ENCODE assay signal across 20 cellular contexts in the genomic region with DNA sequence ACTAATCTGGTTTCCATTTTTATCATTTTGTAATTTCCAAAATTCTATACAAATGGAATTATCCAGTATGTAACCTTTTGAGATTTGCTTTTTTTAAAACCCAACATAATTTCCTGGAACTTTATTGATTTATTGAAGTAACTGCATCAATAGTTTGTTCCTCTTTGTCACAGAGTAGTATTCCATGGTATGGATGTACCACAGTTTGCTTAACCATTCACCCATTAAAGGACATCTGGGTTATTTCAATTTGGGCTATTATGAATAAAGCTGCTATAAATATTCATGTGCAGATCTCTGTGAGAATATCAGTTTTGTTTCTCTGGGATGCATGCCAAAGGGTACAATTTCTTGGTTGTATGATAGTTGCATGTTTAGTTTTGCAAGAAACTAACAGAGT. TPM values are rescaled to one million over a fixed set of nuclear protein-coding genes. Genes with fewer than 3 reads are reported as not detected.
DNase-seq lines count a peak whose midpoint lies in the region; ATAC-seq, FAIRE-seq and TF ChIP-seq lines count a peak whose summit lies in the region.
"Had no signal": no experiment of that assay in that cellular context is flagged by ENCODE, and none has a peak within 500 bp of the region (broad histone marks: within the 10 kb centered on the region; RNA-seq: fewer than 3 reads in every experiment).

No MANE protein-coding gene starts in this region.

- H3K36me3 Mint-ChIP-seq in stimulated activated naive B cell treated with anti-CD40 and anti-IgM and Interleukin-4, amounts not matched to agents 10 μg/mL and 1 μg/mL and 100 μg/mL, for 72 hours = peaks cover 0 to 6% of the 10 kb centered on the region in 2 donors

- H3K9me3 Mint-ChIP-seq in stimulated activated naive B cell treated with anti-CD40 and anti-IgM and Interleukin-4, amounts not matched to agents 10 μg/mL and 1 μg/mL and 100 μg/mL, for 72 hours = peaks cover 3 to 10% of the 10 kb centered on the region in 2 donors

- intact Hi-C loops in K562 (cut with micrococcal nuclease) = no loop called here

- H3K27me3 ChIP-seq in SK-N-SH (ENCODE audit: insufficient read depth) (no peaks in the 10 kb centered on the region), K562 (ENCODE audit: control insufficient read depth in 2 of 2, insufficient read depth in 2 of 2, low read length in 2 of 2) (peaks cover 0 to 10% of the 10 kb centered on the region in 2 experiments; a peak in 4 of 5 replicates), hepatocyte (peaks cover 28% of the 10 kb centered on the region)

- H3K27ac Mint-ChIP-seq in stimulated activated naive B cell treated with anti-CD40 and anti-IgM and Interleukin-4, amounts not matched to agents 10 μg/mL and 1 μg/mL and 100 μg/mL, for 72 hours = peak overlapping the region; percentile 47
- H3K27ac Mint-ChIP-seq: CD4-positive, alpha-beta T cell; GM23338 had no signal

- H3K27me3 Mint-ChIP-seq in stimulated activated naive B cell treated with anti-CD40 and anti-IgM and Interleukin-4, amounts not matched to agents 10 μg/mL and 1 μg/mL and 100 μg/mL, for 72 hours = peaks cover 59 to 79% of the 10 kb centered on the region in 2 donors

- H3K4me2 ChIP-seq in SK-N-SH (no peak overlapping the region), K562 (ENCODE audit: insufficient read depth, low read length) (no peak overlapping the region), hepatocyte (no peak overlapping the region)
- H3K4me2 ChIP-seq: A549, GM23338 had no signal

- H3K4me3 ChIP-seq in SK-N-SH (ENCODE audit: low read depth in 2 of 2, low read length in 1 of 2) (no peak overlapping the region), K562 (no peak overlapping the region), hepatocyte (no peak overlapping the region)
- H3K4me3 ChIP-seq: A549, GM23338 had no signal

- no peak for TF ChIP-seq CTCF in SK-N-SH (IDR thresholded peaks at IDR 0.05)
- no peak for TF ChIP-seq CTCF in K562 (IDR thresholded peaks at IDR 0.05 in 2 of 3, conservative IDR thresholded peaks at IDR 0.05 in 1 of 3; ENCODE audit: insufficient read depth in 2 of 3, low read depth in 1 of 3, low read length in 3 of 3)
- TF ChIP-seq CTCF in hepatocyte (IDR thresholded peaks at IDR 0.05; ENCODE audit: poor library complexity) = no peak

- H3K79me2 ChIP-seq in SK-N-SH (ENCODE audit: insufficient read depth) (no peaks in the 10 kb centered on the region), K562 (ENCODE audit: control insufficient read depth, insufficient read depth, low read length) (no peaks in the 10 kb centered on the region), hepatocyte (no peaks in the 10 kb centered on the region)

- H3K4me1 ChIP-seq in SK-N-SH (ENCODE audit: control insufficient read depth in 1 of 2, insufficient read depth in 2 of 2, low read depth in 1 of 2, low read length in 1 of 2) = peaks cover 6 to 7% of the 10 kb centered on the region in 2 experiments; a peak in 3 of 4 replicates
- peaks cover 0 to 7% of the 10 kb centered on the region in 2 experiments; a peak in 2 of 5 replicates for H3K4me1 ChIP-seq in K562 (replicated peaks in 1 of 2; ENCODE audit: control insufficient read depth in 2 of 2, insufficient read depth in 2 of 2, low read length in 2 of 2)
- peaks cover 4% of the 10 kb centered on the region for H3K4me1 ChIP-seq in hepatocyte (ENCODE audit: insufficient read depth)
- H3K4me1 ChIP-seq: A549, Caco-2 had no signal

- H3K4me3 Mint-ChIP-seq in stimulated activated naive B cell treated with anti-CD40 and anti-IgM and Interleukin-4, amounts not matched to agents 10 μg/mL and 1 μg/mL and 100 μg/mL, for 72 hours = no peak overlapping the region
- H3K4me3 Mint-ChIP-seq: CD4-positive, alpha-beta T cell; GM23338 had no signal

- in situ Hi-C loops in K562 (cut with MboI) = no loop called here

- TF ChIP-seq EP300 in SK-N-SH (IDR thresholded peaks at IDR 0.05; ENCODE audit: borderline replicate concordance in 1 of 2, low read depth in 1 of 2, low read length in 1 of 2) (no peak), K562 (IDR thresholded peaks at IDR 0.05; ENCODE audit: low read length) (no peak)

- no peak for FAIRE-seq in K562 (lab: Jason Lieb, UNC)
- FAIRE-seq: A549, D721Med, H54, HTR-8/SVneo had no signal

- H3K9me2 ChIP-seq in SK-N-SH (no peaks in the 10 kb centered on the region), hepatocyte (replicated peaks; ENCODE audit: insufficient read depth) (no peaks in the 10 kb centered on the region)

- POLR2A ChIA-PET in SK-N-SH (lab: Yijun Ruan, JAX) = no interaction called here
- POLR2A ChIA-PET in K562 (lab: Yijun Ruan, JAX) = interaction anchor here (0.6 kb wide), 1 partner anchor 1124 kb away, joined by 3 read pairs; no protein-coding TSS in a partner anchor

- ATAC-seq in SK-N-SH treated with all-trans-retinoic acid at 6 μM for 48 hours = no peak
- ATAC-seq in K562 = no peak
- ATAC-seq in stimulated activated naive B cell treated with anti-CD40 and anti-IgM and Interleukin-4, amounts not matched to agents 10 μg/mL and 1 μg/mL and 100 μg/mL, for 72 hours (replicated peaks) = no peak
- no peak for ATAC-seq in HG03097 (IDR thresholded peaks at IDR 0.05; ENCODE audit: low FRiP score, unreplicated experiment)
- ATAC-seq: A549, GM23338 had no signal

- peaks cover 2 to 13% of the 10 kb centered on the region in 2 donors for H3K4me1 Mint-ChIP-seq in stimulated activated naive B cell treated with anti-CD40 and anti-IgM and Interleukin-4, amounts not matched to agents 10 μg/mL and 1 μg/mL and 100 μg/mL, for 72 hours

- H3K36me3 ChIP-seq in SK-N-SH (replicated peaks in 1 of 2; ENCODE audit: control insufficient read depth in 1 of 2, insufficient read depth in 2 of 2, low read length in 1 of 2) (peaks cover 0 to 5% of the 10 kb centered on the region in 2 experiments), K562 (ENCODE audit: control insufficient read depth, insufficient read depth, low read length) (no peaks in the 10 kb centered on the region), hepatocyte (replicated peaks; ENCODE audit: insufficient read depth, low read depth) (no peaks in the 10 kb centered on the region)

- H3K27ac ChIP-seq in SK-N-SH (ENCODE audit: low read depth in 2 of 2, low read length in 1 of 2) (no peak overlapping the region), K562 (ENCODE audit: extremely low read depth, low read depth, low read length) (no peak overlapping the region), hepatocyte (no peak overlapping the region)
- H3K27ac ChIP-seq: 22Rv1, A549, C4-2B had no signal

- H4K20me1 ChIP-seq in SK-N-SH (ENCODE audit: insufficient read depth) = no peaks in the 10 kb centered on the region
- no peaks in the 10 kb centered on the region for H4K20me1 ChIP-seq in K562 (replicated peaks; ENCODE audit: control insufficient read depth, insufficient read depth, low read length)
- no peaks in the 10 kb centered on the region for H4K20me1 ChIP-seq in hepatocyte (ENCODE audit: insufficient read depth, poor library complexity, severe bottlenecking)

- BruUV-seq in K562 (replicated peaks; lab: Mats Ljungman, UMichigan) = no TSS peak

- TF ChIP-seq RAD21 in SK-N-SH (IDR thresholded peaks at IDR 0.05; ENCODE audit: low read length) = no peak
- no peak for TF ChIP-seq RAD21 in K562 (CRISPR knock-in tag; conservative IDR thresholded peaks at IDR 0.05 in 1 of 2, IDR thresholded peaks at IDR 0.05 in 1 of 2)

- H2AFZ ChIP-seq in SK-N-SH (ENCODE audit: low read depth) (no peak overlapping the region), K562 (ENCODE audit: low read depth, low read length) (no peak overlapping the region), hepatocyte (no peak overlapping the region)
- H2AFZ ChIP-seq: GM23338 had no signal

- TF ChIP-seq POLR2A in K562 (conservative IDR thresholded peaks at IDR 0.05) = no peak

- H3F3A ChIP-seq in SK-N-SH (replicated peaks; ENCODE audit: insufficient read depth) = peaks cover 9% of the 10 kb centered on the region

- CTCF ChIA-PET in SK-N-SH (lab: Yijun Ruan, JAX) = no interaction called here
- CTCF ChIA-PET in K562 (lab: Yijun Ruan, JAX; ENCODE audit: low intra/inter-chr PET ratio) = no interaction called here

- DNase-seq in SK-N-SH (no peak), K562 (ENCODE audit: extremely low read depth in 1 of 4, low spot score in 3 of 4) (no peak), fibroblast of peridontal ligament (ENCODE audit: extremely low read depth) (peak; percentile 23), hepatocyte (ENCODE audit: low spot score) (no peak), NCI-H1417 (lab: John Stamatoyannopoulos, UW) (no peak)
- DNase-seq in stimulated activated naive B cell treated with anti-CD40 and anti-IgM and Interleukin-4, amounts not matched to agents 10 μg/mL and 1 μg/mL and 100 μg/mL, for 72 hours = no peak
- DNase-seq: AML-193; Caco-2; CD4-positive, alpha-beta T cell; GF-D8; HCEC 1CT had no signal

- H3K9ac ChIP-seq in SK-N-SH (no peak overlapping the region), K562 (ENCODE audit: insufficient read depth in 1 of 2, low read depth in 2 of 2, low read length in 2 of 2) (no peak overlapping the region)

- H3K9me3 ChIP-seq in SK-N-SH (no peaks in the 10 kb centered on the region), K562 (replicated peaks; ENCODE audit: control insufficient read depth, insufficient read depth, low read depth, low read length) (no peaks in the 10 kb centered on the region), hepatocyte (ENCODE audit: low read depth) (no peaks in the 10 kb centered on the region)
- H3K9me3 ChIP-seq: Caco-2 had no signal

- H3K9me1 ChIP-seq in K562 (ENCODE audit: control insufficient read depth, insufficient read depth, low read length) = no peaks in the 10 kb centered on the region

RNA-seq across cellular contexts. Expression of a gene that starts 2.9 kb away (rescaled TPM):
- polyA plus RNA-seq in SK-N-SH (2012; rRNA removed) (13.8 and 24.9 TPM in 2 replicates), K562 (2011; rRNA removed) (0.03 and 0.35 TPM in 2 replicates), K562 (2014; fragmentation: Illumina TruSeq; extraction: Trizol) (0.33 and 0.80 TPM in 2 replicates), K562 (2014; fragmentation: Nextera tagmentation; extraction: Ambion mirVana) (under 1 TPM; 0.31 to 0.67 TPM), K562 (2014; rRNA removed) (0.11 and 0.72 TPM in 2 replicates), hepatocyte (27.9 and 36.3 TPM in 2 replicates)
- polyA plus RNA-seq in SK-N-SH (2012; cell fraction: cytosol; rRNA removed) = 20.2 and 21.9 TPM in 2 replicates
- 14.1 and 23.9 TPM in 2 replicates for polyA plus RNA-seq in SK-N-SH (2012; cell fraction: nucleus; rRNA removed)
- not detected in 2 replicates for total RNA-seq in K562 (2011; cell fraction: chromatin; rRNA removed; ENCODE audit: low replicate concordance)
- not detected in 2 replicates for total RNA-seq in K562 (2011; cell fraction: nucleolus; rRNA removed)
- 0.51 TPM in 1 of 2 replicates, not detected in the other for total RNA-seq in K562 (2011; cell fraction: nucleoplasm; rRNA removed)
- total RNA-seq in K562 (2014; rRNA removed) (0.24 and 0.64 TPM in 2 replicates), K562 (2014; rRNA removed; fragmentation: Illumina TruSeq; extraction: Trizol) (0.15 and 0.26 TPM in 2 replicates), K562 (2015; rRNA removed; fragmentation: Illumina TruSeq; extraction: Trizol) (0.18 and 0.41 TPM in 2 replicates), K562 (2021) (0.20 and 0.54 TPM in 2 replicates), hepatocyte (30.5 and 32.1 TPM in 2 replicates)
- 0.03 and 0.07 TPM in 2 replicates for polyA plus RNA-seq in K562 (2011; cell fraction: cytosol; rRNA removed)
- polyA plus RNA-seq in K562 (2011; cell fraction: nucleus; rRNA removed) = 0.10 and 0.23 TPM in 2 replicates
- polyA plus RNA-seq in K562 (2012) = 0.18 and 0.22 TPM in 2 replicates
- polyA minus RNA-seq in K562 (2011; rRNA and poly(A)+ RNA removed) = not detected in 2 replicates
- polyA minus RNA-seq in K562 (2011; cell fraction: cytosol; rRNA and poly(A)+ RNA removed) = not detected in 2 replicates
- polyA minus RNA-seq in K562 (2011; cell fraction: nucleus; rRNA and poly(A)+ RNA removed) = 0.40 TPM in 1 of 2 replicates, not detected in the other
- total RNA-seq: CD4-positive, alpha-beta T cell had no signal

RNA-seq across cellular contexts. Expression of a gene that starts 49.7 kb away (rescaled TPM):
- 93.6 and 102 TPM in 2 replicates for polyA plus RNA-seq in SK-N-SH (2012; rRNA removed)
- polyA plus RNA-seq in SK-N-SH (2012; cell fraction: cytosol; rRNA removed) = 101 and 119 TPM in 2 replicates
- 37.8 and 48.8 TPM in 2 replicates for polyA plus RNA-seq in SK-N-SH (2012; cell fraction: nucleus; rRNA removed)
- 28.7 and 47.3 TPM in 2 replicates for total RNA-seq in K562 (2011; cell fraction: chromatin; rRNA removed; ENCODE audit: low replicate concordance)
- total RNA-seq in K562 (2011; cell fraction: nucleolus; rRNA removed) = 20.0 and 22.1 TPM in 2 replicates
- 22.9 and 23.3 TPM in 2 replicates for total RNA-seq in K562 (2011; cell fraction: nucleoplasm; rRNA removed)
- 221 and 308 TPM in 2 replicates for total RNA-seq in K562 (2014; rRNA removed)
- 81.2 and 83.4 TPM in 2 replicates for total RNA-seq in K562 (2014; rRNA removed; fragmentation: Illumina TruSeq; extraction: Trizol)
- total RNA-seq in K562 (2015; rRNA removed; fragmentation: Illumina TruSeq; extraction: Trizol) = 76.8 and 80.0 TPM in 2 replicates
- 100 and 101 TPM in 2 replicates for total RNA-seq in K562 (2021)
- polyA plus RNA-seq in K562 (2011; rRNA removed) = 70.6 and 93.3 TPM in 2 replicates
- 72.5 and 84.7 TPM in 2 replicates for polyA plus RNA-seq in K562 (2011; cell fraction: cytosol; rRNA removed)
- polyA plus RNA-seq in K562 (2011; cell fraction: nucleus; rRNA removed) = 37.3 and 38.5 TPM in 2 replicates
- 38.9 and 109 TPM in 2 replicates for polyA plus RNA-seq in K562 (2012)
- 48.2 and 82.9 TPM in 2 replicates for polyA plus RNA-seq in K562 (2014; fragmentation: Illumina TruSeq; extraction: Trizol)
- 10 to 100 TPM; 12.3 to 14.4 TPM for polyA plus RNA-seq in K562 (2014; fragmentation: Nextera tagmentation; extraction: Ambion mirVana)
- 141 and 180 TPM in 2 replicates for polyA plus RNA-seq in K562 (2014; rRNA removed)
- 82.0 and 88.4 TPM in 2 replicates for polyA minus RNA-seq in K562 (2011; rRNA and poly(A)+ RNA removed)
- 42.1 and 47.6 TPM in 2 replicates for polyA minus RNA-seq in K562 (2011; cell fraction: cytosol; rRNA and poly(A)+ RNA removed)
- 24.0 and 39.0 TPM in 2 replicates for polyA minus RNA-seq in K562 (2011; cell fraction: nucleus; rRNA and poly(A)+ RNA removed)
- 43.7 and 61.8 TPM in 2 replicates for total RNA-seq in hepatocyte
- polyA plus RNA-seq in hepatocyte = 77.2 and 92.6 TPM in 2 replicates

Comparison
In these comparisons a context has a peak if more than half of its experiments do, and no peak if none do; other contexts are left out.
1. RNA of a gene that starts 2.9 kb away (polyA plus RNA-seq): 27.9 to 36.3 TPM in hepatocyte and 13.8 to 24.9 TPM in SK-N-SH; 0.03 to 0.80 TPM in K562; every median in the first group is over 4 times any median in the second.